Comparison of ENCODE assay signal across 8 cellular contexts in the genomic region with DNA sequence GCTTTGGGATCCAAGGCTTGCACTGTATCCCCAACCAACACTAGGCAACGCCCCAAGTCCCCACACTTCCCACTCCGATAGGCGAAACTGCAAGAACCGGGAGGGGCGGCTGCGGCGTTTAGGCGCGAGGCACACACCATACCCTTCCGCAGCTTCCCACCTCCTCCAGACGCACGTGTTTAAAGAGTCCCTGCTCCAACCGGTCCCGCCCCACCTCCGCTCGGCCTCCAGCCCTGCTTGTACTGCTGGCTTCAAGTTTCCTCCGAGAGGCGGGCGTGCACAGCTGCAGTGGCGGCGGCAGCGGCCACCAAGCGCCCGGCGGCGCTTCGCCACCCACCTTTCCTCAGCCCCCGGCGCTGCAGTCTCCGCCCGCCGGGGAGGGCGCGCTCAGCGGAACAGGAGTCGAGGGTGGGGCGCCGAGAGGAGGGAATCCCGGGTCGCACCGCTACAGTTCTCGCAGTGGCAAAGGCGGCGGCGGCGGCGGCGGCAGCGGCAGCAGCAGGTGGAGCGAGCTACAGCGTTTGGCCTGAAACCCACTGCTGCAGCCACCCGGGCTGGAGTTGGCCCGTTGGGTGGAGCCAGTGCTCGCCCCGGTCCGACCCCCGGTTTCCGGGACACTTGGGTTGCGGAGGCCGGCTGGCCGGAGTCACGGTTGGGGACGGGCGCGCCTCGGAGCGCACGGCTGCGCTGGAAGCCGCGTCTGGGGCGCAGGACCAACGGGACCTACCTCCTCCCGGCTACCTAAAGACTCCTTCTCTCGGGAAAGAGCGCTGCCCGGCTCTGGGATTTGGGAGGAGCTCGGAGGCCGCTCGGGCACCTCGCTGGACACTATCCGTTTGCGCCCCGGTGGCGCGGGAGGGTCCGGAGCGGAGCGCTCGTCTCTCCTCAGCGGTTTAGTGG. TPM values are rescaled to one million over a fixed set of nuclear protein-coding genes. Genes with fewer than 3 reads are reported as not detected.
DNase-seq lines count a peak whose midpoint lies in the region; ATAC-seq and TF ChIP-seq lines count a peak whose summit lies in the region.

A gene (plus strand): TSS at position 457 of the 900 bp plus-strand sequence. CDS start 858 bp downstream, outside the sequence.

- TF ChIP-seq CTCF in MM.1S (IDR thresholded peaks at IDR 0.05; ENCODE audit: low read length) (no peak), vagina (IDR thresholded peaks at IDR 0.05) (no peak)

- DNase-seq in DMS79 treated with DMSO at 0.1 percent for 48 hours (lab: John Stamatoyannopoulos, UW) (peak; percentile 68), MM.1S (no peak), T-helper 9 cell (peak; percentile 26), ecto neural progenitor cell (ENCODE audit: low spot score) (peak; percentile 87), vagina (ENCODE audit: extremely low spot score in 2 of 2) (no peak)
- peak in 4 of 10 donors; percentile 20 to 43 (median 26) for DNase-seq in naive thymus-derived CD8-positive, alpha-beta T cell
- DNase-seq in stimulated activated naive CD4-positive, alpha-beta T cell treated with Interleukin-2 at 50 U/mL for 16 hours (lab: John Stamatoyannopoulos, UW), result no peak

- no peaks in the 10 kb centered on the region for H3K36me3 Mint-ChIP-seq in naive thymus-derived CD8-positive, alpha-beta T cell

- no peak for TF ChIP-seq POLR2A in vagina (IDR thresholded peaks at IDR 0.05)

- H3K27me3 ChIP-seq in MM.1S (replicated peaks; ENCODE audit: insufficient read depth, low read length) (no peaks in the 10 kb centered on the region), vagina (no peaks in the 10 kb centered on the region)

- peaks cover 0 to 2% (median 0%) of the 10 kb centered on the region in 9 donors for H3K9me3 Mint-ChIP-seq in naive thymus-derived CD8-positive, alpha-beta T cell

- H3K4me3 ChIP-seq in MM.1S (ENCODE audit: low read length) (peak within 1 kb of the TSS; percentile 25; the same call in 1 of the 2 replicates), vagina (peak within 1 kb of the TSS; percentile 35 to 51)

- intact Hi-C loops in vagina (cut with DNase I), result no loop called here

- H3F3A ChIP-seq in MM.1S (ENCODE audit: insufficient read depth, low read length), result no peaks in the 10 kb centered on the region

- H3K4me3 Mint-ChIP-seq in naive thymus-derived CD8-positive, alpha-beta T cell, result peak within 1 kb of the TSS; percentile 62 to 90 (median 73)

- H3K9me2 ChIP-seq in MM.1S (replicated peaks; ENCODE audit: insufficient read depth, low read length), result no peaks in the 10 kb centered on the region

- H3K4me1 ChIP-seq in MM.1S (ENCODE audit: low read length) (no peaks in the 10 kb centered on the region), vagina (peaks cover 21% of the 10 kb centered on the region)

- no peak within 1 kb of the TSS for H3K9ac ChIP-seq in MM.1S (ENCODE audit: low read length)

- H3K36me3 ChIP-seq in MM.1S (replicated peaks; ENCODE audit: insufficient read depth, low read length) (no peaks in the 10 kb centered on the region), vagina (no peaks in the 10 kb centered on the region)

- no peak within 1 kb of the TSS; the same call in 1 of the 2 replicates for H2AFZ ChIP-seq in MM.1S (ENCODE audit: low read length)

- peaks cover 15 to 30% (median 24%) of the 10 kb centered on the region in 4 donors for H3K4me1 Mint-ChIP-seq in naive thymus-derived CD8-positive, alpha-beta T cell

- H3K79me2 ChIP-seq in MM.1S (ENCODE audit: low read length), result no peaks in the 10 kb centered on the region

- H3K27me3 Mint-ChIP-seq in naive thymus-derived CD8-positive, alpha-beta T cell, result peaks cover 23 to 55% (median 44%) of the 10 kb centered on the region in 5 donors

- no peaks in the 10 kb centered on the region for H4K20me1 ChIP-seq in MM.1S (ENCODE audit: insufficient read depth, low read length)

- H3K27ac ChIP-seq in MM.1S (ENCODE audit: low read length), result no peak within 1 kb of the TSS
- H3K27ac ChIP-seq in vagina, result no peak within 1 kb of the TSS

- H3K9me3 ChIP-seq in MM.1S (replicated peaks; ENCODE audit: insufficient read depth, low read length), result no peaks in the 10 kb centered on the region
- no peaks in the 10 kb centered on the region for H3K9me3 ChIP-seq in vagina

- H3K27ac Mint-ChIP-seq in naive thymus-derived CD8-positive, alpha-beta T cell, result peak within 1 kb of the TSS in 2 of 10 donors; percentile 20 to 26

- ATAC-seq in naive thymus-derived CD8-positive, alpha-beta T cell, result peak; percentile 63 to 67
- ATAC-seq in HG02571 (IDR thresholded peaks at IDR 0.05; ENCODE audit: unreplicated experiment), result no peak

- H3K4me2 ChIP-seq in MM.1S (ENCODE audit: low read depth, low read length), result peak within 1 kb of the TSS; percentile 27; the same call in 1 of the 2 replicates

- POLR2A ChIA-PET in naive thymus-derived CD8-positive, alpha-beta T cell (lab: Charles Lee), result no interaction called here

RNA-seq across cellular contexts. Expression of the gene that starts here (rescaled TPM):
- total RNA-seq in naive thymus-derived CD8-positive, alpha-beta T cell, result 1 to 10 TPM; 2.8 to 3.6 TPM
- 1 to 10 TPM in 2 of 3 donors, under 1 TPM in 1; 0.98 to 1.5 (median 1.1) TPM for polyA plus RNA-seq in naive thymus-derived CD8-positive, alpha-beta T cell
- not detected for total RNA-seq in vagina

Comparison
In these comparisons a context has a peak if more than half of its experiments do, and no peak if none do; other contexts are left out.
1. DNase-seq: peak in DMS79 treated with DMSO at 0.1 percent for 48 hours (single experiment), T-helper 9 cell (single experiment) and ecto neural progenitor cell (single experiment); none in MM.1S (single experiment), vagina (0 of 2) and stimulated activated naive CD4-positive, alpha-beta T cell treated with Interleukin-2 at 50 U/mL for 16 hours (single experiment).